ENCODE assay signal across 8 cellular contexts in the genomic region with DNA sequence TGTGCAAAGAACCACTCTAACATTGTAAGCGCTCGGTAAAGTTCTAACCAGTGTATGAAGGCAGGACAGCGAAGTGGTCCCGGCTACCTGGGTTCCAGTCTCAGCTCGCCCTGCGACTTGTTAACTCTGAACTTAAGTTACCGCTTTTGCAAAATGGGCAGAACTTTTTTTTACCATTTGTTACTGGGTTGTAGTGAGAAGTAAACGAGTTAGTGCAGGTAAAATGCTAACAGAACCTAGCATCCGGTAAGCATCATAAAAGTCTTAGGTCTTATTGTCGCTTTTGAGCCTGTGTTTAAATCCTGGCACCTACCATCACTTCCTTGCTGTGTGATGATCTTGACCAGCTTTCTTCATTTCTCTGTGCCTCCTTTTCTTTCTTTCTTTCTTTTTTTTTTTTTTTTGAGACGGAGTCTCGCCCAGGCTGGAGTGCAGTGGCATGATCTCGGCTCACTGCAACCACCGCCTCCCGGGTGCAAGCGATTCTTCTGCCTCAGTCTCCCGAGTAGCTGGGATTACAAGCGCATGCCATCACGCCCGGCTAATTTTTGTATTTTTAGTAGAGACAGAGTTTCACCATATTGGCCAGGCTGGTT. TPM values are rescaled to one million over a fixed set of nuclear protein-coding genes. Genes with fewer than 3 reads are reported as not detected.
DNase-seq lines count a peak whose midpoint lies in the region; ATAC-seq and TF ChIP-seq lines count a peak whose summit lies in the region.

No MANE protein-coding gene starts in this region.

- no peaks in the 10 kb centered on the region for H3K9me3 Mint-ChIP-seq in endodermal cell

- intact Hi-C loops in Panc1 (cut with micrococcal nuclease; ENCODE audit: unreplicated experiment) = no loop called here

- H3K27me3 ChIP-seq in Panc1 (ENCODE audit: control insufficient read depth, insufficient read depth, low read length) (no peaks in the 10 kb centered on the region), endodermal cell (ENCODE audit: control insufficient read depth, insufficient read depth, low read length, poor library complexity, severe bottlenecking) (no peaks in the 10 kb centered on the region), neuron (ENCODE audit: insufficient read depth, low read length) (no peaks in the 10 kb centered on the region)

- peak overlapping the region; percentile 91 for H3K27ac ChIP-seq in Panc1 (ENCODE audit: low read length)
- H3K27ac ChIP-seq in endodermal cell (ENCODE audit: low read depth, low read length) = no peak overlapping the region

- in situ Hi-C loops in Panc1 (cut with HindIII; ENCODE audit: low pct_unique_long_range_greater_than_20kb, low sequenced_read_pairs) = no loop called here

- H3K36me3 Mint-ChIP-seq in endodermal cell (ENCODE audit: low read depth) = peaks cover 26% of the 10 kb centered on the region

- H3K9me3 ChIP-seq in Panc1 (ENCODE audit: control insufficient read depth, insufficient read depth, low read depth, low read length) = no peaks in the 10 kb centered on the region
- H3K9me3 ChIP-seq in endodermal cell (ENCODE audit: control insufficient read depth, low read length) = no peaks in the 10 kb centered on the region
- no peaks in the 10 kb centered on the region for H3K9me3 ChIP-seq in neuron (ENCODE audit: low read length)

- BruUV-seq in Panc1 (replicated peaks; lab: Mats Ljungman, UMichigan) = no TSS peak

- H3K4me3 ChIP-seq in Panc1 (ENCODE audit: low read depth in 2 of 2, low read length in 2 of 2) (peak overlapping the region; percentile 90 to 92), endodermal cell (ENCODE audit: low read length) (peak overlapping the region; percentile 96), neuron (ENCODE audit: low read length) (peak overlapping the region; percentile 66)

- no peaks in the 10 kb centered on the region for H3K27me3 Mint-ChIP-seq in endodermal cell (ENCODE audit: insufficient read depth)

- POLR2A ChIA-PET in Panc1 (lab: Charles Lee) = interaction anchor here (0.6 to 1.2 kb wide), 2 partner anchors 9 to 35 kb away, joined by 3 to 7 read pairs; no protein-coding TSS in a partner anchor

- peak overlapping the region; percentile 96 for H3K4me3 Mint-ChIP-seq in endodermal cell

- DNase-seq in Panc1 (ENCODE audit: low read depth, low spot score) (no peak), endodermal cell (no peak), GM19238 (ENCODE audit: insufficient read length, low spot score) (no peak)
- DNase-seq in activated effector memory CD4-positive, alpha-beta T cell treated with Interleukin-2 at 50 U/mL for 16 hours = no peak
- DNase-seq in activated CD4-positive, alpha-beta T cell treated with anti-CD3 and anti-CD28 coated beads for 1 hour = no peak

- WGBS in endodermal cell (ENCODE audit: insufficient coverage in 1 of 2, insufficient read length in 1 of 2), 2 experiments = 70 to 73% methylated on average over 17 to 20 of the region's 20 CpGs

- H3K36me3 ChIP-seq in Panc1 (ENCODE audit: control insufficient read depth, insufficient read depth, low read length) (peaks cover 5% of the 10 kb centered on the region), endodermal cell (ENCODE audit: control insufficient read depth, insufficient read depth, low read length) (peaks cover 42% of the 10 kb centered on the region), neuron (ENCODE audit: insufficient read depth, low read length) (peaks cover 30% of the 10 kb centered on the region)

- ATAC-seq in GM21528 (IDR thresholded peaks at IDR 0.05; ENCODE audit: low FRiP score, unreplicated experiment) = peak; percentile 1
- ATAC-seq in Panc1 = peak; percentile 6; the same call in 1 of the 2 replicates
- ATAC-seq in HG02973 (IDR thresholded peaks at IDR 0.05; ENCODE audit: unreplicated experiment) = no peak

- peaks cover 44% of the 10 kb centered on the region for H3K4me1 Mint-ChIP-seq in endodermal cell

- TF ChIP-seq CTCF in Panc1 (IDR thresholded peaks at IDR 0.05) (no peak), endodermal cell (conservative IDR thresholded peaks at IDR 0.05) (no peak)

- CTCF ChIA-PET in Panc1 (lab: Charles Lee) = interaction anchor here (0.6 kb wide), 1 partner anchor 57 kb away, joined by 3 read pairs; no protein-coding TSS in a partner anchor

- H2AFZ ChIP-seq in neuron (ENCODE audit: low read depth, low read length) = peak overlapping the region; percentile 57

- H3K27ac Mint-ChIP-seq in endodermal cell = peak overlapping the region; percentile 99

- peak overlapping the region; percentile 97 for H3K9ac ChIP-seq in endodermal cell (ENCODE audit: extremely low read depth, low read length, poor library complexity, severe bottlenecking)

- peaks cover 26% of the 10 kb centered on the region for H3K4me1 ChIP-seq in Panc1 (ENCODE audit: control insufficient read depth, insufficient read depth, low read length)
- peaks cover 21% of the 10 kb centered on the region for H3K4me1 ChIP-seq in endodermal cell (ENCODE audit: control insufficient read depth, insufficient read depth, low read length)
- H3K4me1 ChIP-seq in neuron (ENCODE audit: insufficient read depth, low read length) = peaks cover 29% of the 10 kb centered on the region

RNA-seq across cellular contexts. Expression of a gene that starts 0.7 kb away (rescaled TPM):
- total RNA-seq in Panc1 (2021; ENCODE audit: unreplicated experiment) (52.0 TPM), endodermal cell (10 to 100 TPM; 51.3 to 66.2 TPM)
- 41.4 TPM for polyA plus RNA-seq in Panc1 (2012; ENCODE audit: insufficient read length)
- 37.5 TPM for polyA plus RNA-seq in endodermal cell (2013, experiment 1 of 2)
- 35.3 TPM for polyA plus RNA-seq in endodermal cell (2013, experiment 2 of 2)

RNA-seq across cellular contexts. Expression of a gene that starts 0.8 kb away (rescaled TPM):
- 129 TPM for total RNA-seq in Panc1 (2021; ENCODE audit: unreplicated experiment)
- polyA plus RNA-seq in Panc1 (2012; ENCODE audit: insufficient read length) = 97.8 TPM
- total RNA-seq in endodermal cell = 100 to 1,000 TPM; 164 to 172 TPM
- polyA plus RNA-seq in endodermal cell (2013, experiment 1 of 2) = 61.1 TPM
- polyA plus RNA-seq in endodermal cell (2013, experiment 2 of 2) = 53.8 TPM

RNA-seq across cellular contexts. Expression of a gene that starts 14.6 kb away (rescaled TPM):
- total RNA-seq in Panc1 (2021; ENCODE audit: unreplicated experiment) (0.23 TPM), endodermal cell (1 to 10 TPM; 1.9 to 2.0 TPM)
- 0.48 TPM for polyA plus RNA-seq in Panc1 (2012; ENCODE audit: insufficient read length)
- 1.00 TPM for polyA plus RNA-seq in endodermal cell (2013, experiment 1 of 2)
- polyA plus RNA-seq in endodermal cell (2013, experiment 2 of 2) = 1.1 TPM

RNA-seq across cellular contexts. Expression of a gene that starts 32.9 kb away (rescaled TPM):
- 43.6 TPM for total RNA-seq in Panc1 (2021; ENCODE audit: unreplicated experiment)
- 108 TPM for polyA plus RNA-seq in Panc1 (2012; ENCODE audit: insufficient read length)
- total RNA-seq in endodermal cell = 10 to 100 TPM; 30.8 to 34.8 TPM
- 44.8 TPM for polyA plus RNA-seq in endodermal cell (2013, experiment 1 of 2)
- 42.4 TPM for polyA plus RNA-seq in endodermal cell (2013, experiment 2 of 2)

RNA-seq across cellular contexts. Expression of a gene that starts 32.9 kb away (rescaled TPM):
- 80.4 TPM for total RNA-seq in Panc1 (2021; ENCODE audit: unreplicated experiment)
- 81.1 TPM for polyA plus RNA-seq in Panc1 (2012; ENCODE audit: insufficient read length)
- total RNA-seq in endodermal cell = 10 to 100 TPM; 55.3 to 66.6 TPM
- 51.9 TPM for polyA plus RNA-seq in endodermal cell (2013, experiment 1 of 2)
- polyA plus RNA-seq in endodermal cell (2013, experiment 2 of 2) = 52.6 TPM
